11 cellular contexts compared by ENCODE assay signal in genomic region chr17:7587420-7587786, GRCh38. TPM values are rescaled to one million over a fixed set of nuclear protein-coding genes. Genes with fewer than 3 reads are reported as not detected.
A peak's percentile ranks its signal among the peaks of the same experiment; 100 is the strongest.
DNase-seq lines count a peak whose midpoint lies in the region; ATAC-seq, FAIRE-seq and TF ChIP-seq lines count a peak whose summit lies in the region.
"Had no signal": no experiment of that assay in that cellular context is flagged by ENCODE, and none has a peak within 500 bp of the region (broad histone marks: within the 10 kb centered on the region; RNA-seq: fewer than 3 reads in every experiment).

No MANE protein-coding gene starts in this region.

- H3K27me3 ChIP-seq in Panc1 (ENCODE audit: control insufficient read depth, insufficient read depth, low read length) (no peaks in the 10 kb centered on the region), skeletal muscle satellite cell (ENCODE audit: control insufficient read depth, insufficient read depth, low read length) (no peaks in the 10 kb centered on the region)

- no peaks in the 10 kb centered on the region for H3K9me3 Mint-ChIP-seq in activated CD4-positive, alpha-beta T cell treated with anti-CD3 and anti-CD28 coated beads, Interleukin-2, amount 10 ng/mL, durations not matched to agents 7 days and 5 days

- peak overlapping the region; percentile 26 for H3K4me2 ChIP-seq in skeletal muscle satellite cell (ENCODE audit: low read length)
- H3K4me2 ChIP-seq: A549 had no signal

- no peaks in the 10 kb centered on the region for H3K27me3 Mint-ChIP-seq in activated CD4-positive, alpha-beta T cell treated with anti-CD3 and anti-CD28 coated beads, Interleukin-2, amount 10 ng/mL, durations not matched to agents 7 days and 5 days

- no peak overlapping the region for H3K9ac ChIP-seq in skeletal muscle satellite cell (ENCODE audit: low read depth, low read length)

- in situ Hi-C loops in Panc1 (cut with HindIII; ENCODE audit: low pct_unique_long_range_greater_than_20kb, low sequenced_read_pairs), result no loop called here

- TF ChIP-seq CTCF in Panc1 (IDR thresholded peaks at IDR 0.05), result no peak

- H3K9me3 ChIP-seq in Panc1 (ENCODE audit: control insufficient read depth, insufficient read depth, low read depth, low read length) (no peaks in the 10 kb centered on the region), skeletal muscle satellite cell (replicated peaks; ENCODE audit: low read length) (no peaks in the 10 kb centered on the region)
- H3K9me3 ChIP-seq: A549, lower lobe of right lung had no signal

- TF ChIP-seq POLR2A in GM12891 (IDR thresholded peaks at IDR 0.05; ENCODE audit: low read depth, low read length), result no peak

- DNase-seq in activated CD4-positive, alpha-beta T cell treated with anti-CD3 and anti-CD28 coated beads, Interleukin-2, amount 10 ng/mL, durations not matched to agents 7 days and 5 days, result no peak
- DNase-seq in activated CD4-positive, alpha-beta T cell treated with anti-CD3 and anti-CD28 coated beads for 48 hours, result no peak
- DNase-seq in Panc1 (ENCODE audit: low read depth, low spot score) (no peak), epithelial cell of prostate (ENCODE audit: low read depth, low spot score) (no peak), GM12891 (ENCODE audit: insufficient read length, low spot score) (no peak), kidney glomerular epithelial cell (lab: John Stamatoyannopoulos, UW) (no peak)
- DNase-seq: lower lobe of right lung, NCI-H187 treated with DMSO at 0.1 percent for 48 hours had no signal

- POLR2A ChIA-PET in activated CD4-positive, alpha-beta T cell treated with anti-CD3 and anti-CD28 coated beads, Interleukin-2, amount 10 ng/mL, durations not matched to agents 7 days and 5 days (lab: Charles Lee), result interaction anchor here (0.6 kb wide), 1 partner anchor 10 kb away, joined by 3 read pairs; no protein-coding TSS in a partner anchor
- POLR2A ChIA-PET in Panc1 (lab: Charles Lee), result no interaction called here

- no peak overlapping the region for H3K4me3 Mint-ChIP-seq in activated CD4-positive, alpha-beta T cell treated with anti-CD3 and anti-CD28 coated beads, Interleukin-2, amount 10 ng/mL, durations not matched to agents 7 days and 5 days

- H3K27ac Mint-ChIP-seq in activated CD4-positive, alpha-beta T cell treated with anti-CD3 and anti-CD28 coated beads, Interleukin-2, amount 10 ng/mL, durations not matched to agents 7 days and 5 days, result peak overlapping the region; percentile 46

- FAIRE-seq in GM12891 (lab: Jason Lieb, UNC), result no peak

- H3K4me3 ChIP-seq in Panc1 (ENCODE audit: low read depth in 2 of 2, low read length in 2 of 2) (no peak overlapping the region), skeletal muscle satellite cell (ENCODE audit: low read length) (no peak overlapping the region)
- H3K4me3 ChIP-seq: A549, lower lobe of right lung had no signal

- H3K4me1 Mint-ChIP-seq in activated CD4-positive, alpha-beta T cell treated with anti-CD3 and anti-CD28 coated beads, Interleukin-2, amount 10 ng/mL, durations not matched to agents 7 days and 5 days, result peaks cover 30% of the 10 kb centered on the region

- BruUV-seq in Panc1 (replicated peaks; lab: Mats Ljungman, UMichigan), result no TSS peak

- ATAC-seq in Panc1 (no peak), GM21367 (IDR thresholded peaks at IDR 0.05; ENCODE audit: unreplicated experiment) (no peak)
- ATAC-seq: lower lobe of right lung had no signal

- H3K27ac ChIP-seq in Panc1 (ENCODE audit: low read length) (0 out of 2 replicates have a peak overlapping the region, but pooled peaks have one; percentile 2), epithelial cell of prostate (peak overlapping the region; percentile 99)
- H3K27ac ChIP-seq: lower lobe of right lung had no signal

- intact Hi-C loops in Panc1 (cut with micrococcal nuclease; ENCODE audit: unreplicated experiment), result loop anchor here (2.0 kb wide), 1 partner anchor 99 kb away; the partner anchor contains the start of gene TP53

- H3K36me3 ChIP-seq in Panc1 (ENCODE audit: control insufficient read depth, insufficient read depth, low read length) (peaks cover 5% of the 10 kb centered on the region), skeletal muscle satellite cell (ENCODE audit: insufficient read depth, low read length) (peaks cover 26% of the 10 kb centered on the region)

- peaks cover 30% of the 10 kb centered on the region for H3K36me3 Mint-ChIP-seq in activated CD4-positive, alpha-beta T cell treated with anti-CD3 and anti-CD28 coated beads, Interleukin-2, amount 10 ng/mL, durations not matched to agents 7 days and 5 days (ENCODE audit: low read depth)

- CTCF ChIA-PET in activated CD4-positive, alpha-beta T cell treated with anti-CD3 and anti-CD28 coated beads, Interleukin-2, amount 10 ng/mL, durations not matched to agents 7 days and 5 days (lab: Charles Lee), result interaction anchor here (1.0 kb wide), 1 partner anchor 100 kb away, joined by 4 read pairs; the partner anchor contains the start of genes TP53 and WRAP53
- CTCF ChIA-PET in Panc1 (lab: Charles Lee), result interaction anchor here (1.2 kb wide), 1 partner anchor 100 kb away, joined by 7 read pairs; the partner anchor contains the start of genes TP53 and WRAP53

- H3K4me1 ChIP-seq in Panc1 (ENCODE audit: control insufficient read depth, insufficient read depth, low read length) (peaks cover 24% of the 10 kb centered on the region), skeletal muscle satellite cell (ENCODE audit: control insufficient read depth, insufficient read depth, low read length) (peaks cover 62% of the 10 kb centered on the region)

TF ChIP-seq in GM12891, 5 proteins besides CTCF, POLR2A, EP300 and RAD21:
- TF ChIP-seq TAF1 (IDR thresholded peaks at IDR 0.05; ENCODE audit: low read depth, low read length) (no peak), SPI1 (IDR thresholded peaks at IDR 0.05; ENCODE audit: low read depth, low read length) (no peak), PAX5 (IDR thresholded peaks at IDR 0.05; ENCODE audit: insufficient read depth, low read length, severe bottlenecking) (no peak), POU2F2 (IDR thresholded peaks at IDR 0.05; ENCODE audit: low read depth, low read length) (no peak), POLR2AphosphoS5 (IDR thresholded peaks at IDR 0.05; ENCODE audit: low read depth, low read length) (no peak)

RNA-seq across cellular contexts. Expression of gene SOX15, which starts 2.5 kb away (rescaled TPM):
- under 1 TPM; 0.57 to 0.71 TPM for total RNA-seq in activated CD4-positive, alpha-beta T cell treated with anti-CD3 and anti-CD28 coated beads, Interleukin-2, amount 10 ng/mL, durations not matched to agents 7 days and 5 days
- total RNA-seq in Panc1 (2021; ENCODE audit: unreplicated experiment), result 0.33 TPM
- 1.1 TPM for polyA plus RNA-seq in Panc1 (2012; ENCODE audit: insufficient read length)
- 0.51 TPM in 1 of 2 replicates, not detected in the other for total RNA-seq in skeletal muscle satellite cell (2012; rRNA removed)
- 1.0 TPM for polyA plus RNA-seq in GM12891 (2012; ENCODE audit: low read depth, missing spikeins)

RNA-seq across cellular contexts. Expression of gene MPDU1, which starts 3.8 kb away (rescaled TPM):
- 10 to 100 TPM; 62.3 to 81.7 TPM for total RNA-seq in activated CD4-positive, alpha-beta T cell treated with anti-CD3 and anti-CD28 coated beads, Interleukin-2, amount 10 ng/mL, durations not matched to agents 7 days and 5 days
- total RNA-seq in Panc1 (2021; ENCODE audit: unreplicated experiment), result 47.1 TPM
- polyA plus RNA-seq in Panc1 (2012; ENCODE audit: insufficient read length), result 68.0 TPM
- 124 and 175 TPM in 2 replicates for total RNA-seq in skeletal muscle satellite cell (2012; rRNA removed)
- polyA plus RNA-seq in GM12891 (2012; ENCODE audit: low read depth, missing spikeins), result 46.6 TPM

RNA-seq across cellular contexts. Expression of gene CD68, which starts 8.0 kb away (rescaled TPM):
- 1 to 10 TPM; 3.8 to 4.4 TPM for total RNA-seq in activated CD4-positive, alpha-beta T cell treated with anti-CD3 and anti-CD28 coated beads, Interleukin-2, amount 10 ng/mL, durations not matched to agents 7 days and 5 days
- total RNA-seq in Panc1 (2021; ENCODE audit: unreplicated experiment), result 51.6 TPM
- 47.6 TPM for polyA plus RNA-seq in Panc1 (2012; ENCODE audit: insufficient read length)
- 17.5 and 19.2 TPM in 2 replicates for total RNA-seq in skeletal muscle satellite cell (2012; rRNA removed)
- polyA plus RNA-seq in GM12891 (2012; ENCODE audit: low read depth, missing spikeins), result 6.6 TPM

RNA-seq across cellular contexts. Expression of gene SENP3, which starts 25.7 kb away (rescaled TPM):
- 10 to 100 TPM; 51.8 to 53.0 TPM for total RNA-seq in activated CD4-positive, alpha-beta T cell treated with anti-CD3 and anti-CD28 coated beads, Interleukin-2, amount 10 ng/mL, durations not matched to agents 7 days and 5 days
- total RNA-seq in Panc1 (2021; ENCODE audit: unreplicated experiment), result 63.7 TPM
- polyA plus RNA-seq in Panc1 (2012; ENCODE audit: insufficient read length), result 68.6 TPM
- total RNA-seq in skeletal muscle satellite cell (2012; rRNA removed), result 73.3 and 90.0 TPM in 2 replicates
- polyA plus RNA-seq in GM12891 (2012; ENCODE audit: low read depth, missing spikeins), result 34.7 TPM

RNA-seq across cellular contexts. Expression of gene FXR2, which starts 27.3 kb away (rescaled TPM):
- total RNA-seq in activated CD4-positive, alpha-beta T cell treated with anti-CD3 and anti-CD28 coated beads, Interleukin-2, amount 10 ng/mL, durations not matched to agents 7 days and 5 days, result 10 to 100 TPM; 27.5 to 28.8 TPM
- total RNA-seq in Panc1 (2021; ENCODE audit: unreplicated experiment), result 39.7 TPM
- 36.8 TPM for polyA plus RNA-seq in Panc1 (2012; ENCODE audit: insufficient read length)
- 29.4 and 33.4 TPM in 2 replicates for total RNA-seq in skeletal muscle satellite cell (2012; rRNA removed)
- polyA plus RNA-seq in GM12891 (2012; ENCODE audit: low read depth, missing spikeins), result 16.0 TPM
